ENCODE assay signal across 32 cellular contexts in genomic region chr16:84331998-84332780, GRCh38. TPM values are rescaled to one million over a fixed set of nuclear protein-coding genes. Genes with fewer than 3 reads are reported as not detected.
DNase-seq lines count a peak whose midpoint lies in the region; ATAC-seq and TF ChIP-seq lines count a peak whose summit lies in the region.
"Had no signal": no experiment of that assay in that cellular context is flagged by ENCODE, and none has a peak within 500 bp of the region (broad histone marks: within the 10 kb centered on the region; RNA-seq: fewer than 3 reads in every experiment).

No MANE protein-coding gene starts in this region.

- no peak for TF ChIP-seq CTCF in epithelial cell of proximal tubule (conservative IDR thresholded peaks at IDR 0.05; ENCODE audit: low read depth, low read length)

- DNase-seq in EH (ENCODE audit: low read depth) (peak; percentile 46), RKO (ENCODE audit: low spot score) (peak; percentile 49), epithelial cell of proximal tubule (ENCODE audit: low read depth) (peak; percentile 18), posterior vena cava (ENCODE audit: low spot score) (peak; percentile 45), NCI-H1092 treated with DMSO at 0.1 percent for 48 hours (lab: John Stamatoyannopoulos, UW) (no peak), erythroblast (lab: John Stamatoyannopoulos, UW) (no peak)
- DNase-seq: ACHN; activated CD8-positive, alpha-beta memory T cell treated with anti-CD3 and anti-CD28 coated beads, Interleukin-2, amount 10 ng/mL, durations not matched to agents 7 days and 5 days; activated naive CD4-positive, alpha-beta T cell; activated T-cell treated with anti-CD3 and anti-CD28 coated beads, Interleukin-2, amount 50 U/mL, for 48 hours; brain microvascular endothelial cell; GDM1; glutamatergic neuron; left ventricle myocardium superior; NCI-H1694 treated with DMSO at 0.1 percent for 48 hours; NCI-H2171; right cardiac atrium; SK-N-SH; stimulated activated naive CD4-positive, alpha-beta T cell treated with Interleukin-2 at 50 U/mL for 16 hours had no signal

- TF ChIP-seq POLR2A in erythroblast (IDR thresholded peaks at IDR 0.05; ENCODE audit: low read length) = no peak

- ATAC-seq in HG03342 (IDR thresholded peaks at IDR 0.05; ENCODE audit: unreplicated experiment) (no peak), HG03175 (IDR thresholded peaks at IDR 0.05; ENCODE audit: unreplicated experiment) (no peak)
- ATAC-seq: activated CD8-positive, alpha-beta memory T cell treated with anti-CD3 and anti-CD28 coated beads, Interleukin-2, amount 10 ng/mL, durations not matched to agents 7 days and 5 days; left ventricle myocardium superior; right cardiac atrium; Right ventricle myocardium inferior had no signal

- H3K4me3 ChIP-seq in epithelial cell of proximal tubule (ENCODE audit: low read depth, low read length) = no peak overlapping the region
- H3K4me3 ChIP-seq: BLaER1, HAP-1, neural progenitor cell, smooth muscle cell, thoracic aorta, vagina had no signal

- intact Hi-C loops in posterior vena cava (cut with DNase I) = no loop called here

RNA-seq across cellular contexts. Expression of gene ATP2C2, which starts 36.1 kb away (rescaled TPM):
- total RNA-seq in epithelial cell of proximal tubule = 1.4 and 6.3 TPM in 2 replicates
- total RNA-seq in posterior vena cava = under 1 TPM; 0.10 to 0.19 TPM
- total RNA-seq: activated CD8-positive, alpha-beta memory T cell treated with anti-CD3 and anti-CD28 coated beads, Interleukin-2, amount 10 ng/mL, durations not matched to agents 7 days and 5 days; left ventricle myocardium superior; LHCN-M2; myocyte; NCI-H460; right cardiac atrium; Right ventricle myocardium inferior; T-helper 1 cell treated with Interleukin-12 subunit alpha and Interleukin-12 subunit beta and Interleukin-4 antibody, amounts not matched to agents 30 ng/mL and 1 ng/mL, for 36 hours had no signal

RNA-seq across cellular contexts. Expression of gene WFDC1, which starts 37.5 kb away (rescaled TPM):
- not detected in 2 replicates for total RNA-seq in epithelial cell of proximal tubule
- 10 to 100 TPM; 48.7 to 93.6 TPM for total RNA-seq in posterior vena cava
- total RNA-seq: activated CD8-positive, alpha-beta memory T cell treated with anti-CD3 and anti-CD28 coated beads, Interleukin-2, amount 10 ng/mL, durations not matched to agents 7 days and 5 days; LHCN-M2; NCI-H460; T-helper 1 cell treated with Interleukin-12 subunit alpha and Interleukin-12 subunit beta and Interleukin-4 antibody, amounts not matched to agents 30 ng/mL and 1 ng/mL, for 36 hours had no signal

Comparison
In these comparisons a context has a peak if more than half of its experiments do, and no peak if none do; other contexts are left out.
1. DNase-seq: peak in EH (single experiment), RKO (single experiment), epithelial cell of proximal tubule (single experiment) and posterior vena cava (single experiment); none in NCI-H1092 treated with DMSO at 0.1 percent for 48 hours (single experiment) and erythroblast (0 of 2).
2. RNA of gene WFDC1, which starts 37.5 kb away (total RNA-seq): 48.7 to 93.6 TPM in posterior vena cava; not detected in epithelial cell of proximal tubule; every median in the first group is over 10 times any median in the second.